17 cellular contexts compared by ENCODE assay signal in genomic region chr6:1971612-1972011, GRCh38.
"Had no signal": no experiment of that assay in that cellular context is flagged by ENCODE, and none has a peak within 500 bp of the region (broad histone marks: within the 10 kb centered on the region; RNA-seq: fewer than 3 reads in every experiment).

No MANE protein-coding gene starts in this region.

- DNase-seq: activated CD4-positive, alpha-beta T cell treated with anti-CD3 and anti-CD28 coated beads for 4 hours; activated CD8-positive, alpha-beta memory T cell treated with anti-CD3 and anti-CD28 coated beads, Interleukin-2, amount 50 U/mL, for 4 hours; activated CD8-positive, alpha-beta T cell treated with anti-CD3 and anti-CD28 coated beads, Interleukin-2, amount 10 ng/mL, durations not matched to agents 7 days and 5 days; activated effector memory CD4-positive, alpha-beta T cell treated with anti-CD3 and anti-CD28 coated beads, Interleukin-2, amount 50 U/mL, for 16 hours; activated T-cell treated with anti-CD3 and anti-CD28 coated beads, Interleukin-2, amount 50 U/mL, for 48 hours; colonic mucosa; foreskin keratinocyte; glutamatergic neuron; kidney glomerular epithelial cell; mesendoderm; nucleus accumbens; right cardiac atrium; spleen; uterus had no signal

- H3K36me3 Mint-ChIP-seq: natural killer cell treated with Interleukin-12 subunit alpha and Interleukin-12 subunit beta and Interleukin-15 and Interleukin-18, amount 100 ng/mL, for 72 hours; WTC11 had no signal

- H3K36me3 ChIP-seq: colonic mucosa, spleen, uterus had no signal

- H3K9me3 ChIP-seq: colonic mucosa, spleen, uterus had no signal

- H3K27me3 Mint-ChIP-seq: natural killer cell treated with Interleukin-12 subunit alpha and Interleukin-12 subunit beta and Interleukin-15 and Interleukin-18, amount 100 ng/mL, for 72 hours had no signal

- H3K27ac ChIP-seq: colonic mucosa, foreskin keratinocyte, spleen, uterus had no signal

- H3K4me1 ChIP-seq: colonic mucosa, foreskin keratinocyte, spleen, uterus had no signal

- H3K9me3 Mint-ChIP-seq: activated naive CD4-positive, alpha-beta T cell treated with anti-CD3 and anti-CD28 coated beads, Interleukin-2, amount 50 U/mL, for 72 hours; natural killer cell treated with Interleukin-12 subunit alpha and Interleukin-12 subunit beta and Interleukin-15 and Interleukin-18, amount 100 ng/mL, for 72 hours; WTC11 had no signal

- H3K4me3 Mint-ChIP-seq: activated CD8-positive, alpha-beta T cell treated with anti-CD3 and anti-CD28 coated beads, Interleukin-2, amount 10 ng/mL, durations not matched to agents 7 days and 5 days; natural killer cell treated with Interleukin-12 subunit alpha and Interleukin-12 subunit beta and Interleukin-15 and Interleukin-18, amount 100 ng/mL, for 72 hours; WTC11 had no signal

- H3K27ac Mint-ChIP-seq: activated CD8-positive, alpha-beta T cell treated with anti-CD3 and anti-CD28 coated beads, Interleukin-2, amount 10 ng/mL, durations not matched to agents 7 days and 5 days; activated naive CD4-positive, alpha-beta T cell treated with anti-CD3 and anti-CD28 coated beads, Interleukin-2, amount 50 U/mL, for 72 hours; natural killer cell treated with Interleukin-12 subunit alpha and Interleukin-12 subunit beta and Interleukin-15 and Interleukin-18, amount 100 ng/mL, for 72 hours; WTC11 had no signal

- H3K4me3 ChIP-seq: colonic mucosa, spleen, uterus had no signal

- ATAC-seq: activated CD8-positive, alpha-beta T cell treated with anti-CD3 and anti-CD28 coated beads, Interleukin-2, amount 10 ng/mL, durations not matched to agents 7 days and 5 days; activated naive CD4-positive, alpha-beta T cell treated with anti-CD3 and anti-CD28 coated beads, Interleukin-2, amount 50 U/mL, for 72 hours; foreskin keratinocyte; natural killer cell treated with Interleukin-12 subunit alpha and Interleukin-12 subunit beta and Interleukin-15 and Interleukin-18, amount 100 ng/mL, for 72 hours; right cardiac atrium; WTC11 had no signal

- H3K27me3 ChIP-seq: colonic mucosa, foreskin keratinocyte, spleen, uterus had no signal
